ENCODE assay signal across 24 cellular contexts in the genomic region with DNA sequence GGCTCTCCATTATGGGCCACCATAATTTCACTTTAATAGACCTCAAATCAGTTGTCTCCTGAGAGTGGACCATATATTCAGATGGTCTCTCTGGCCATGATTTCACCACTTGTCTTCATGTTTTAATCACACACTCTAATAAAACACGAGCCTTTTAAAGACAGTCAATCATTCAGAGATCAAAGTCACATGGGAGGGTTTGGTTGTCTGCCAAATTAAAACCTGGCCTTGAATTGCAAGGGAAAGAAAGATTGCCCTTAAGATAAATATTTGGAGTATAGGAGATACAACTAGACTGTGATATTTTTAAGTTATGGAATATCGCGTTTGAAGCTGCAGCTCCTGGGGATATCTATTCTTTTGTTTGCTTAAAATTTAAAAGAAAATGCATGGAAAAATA.
"Had no signal": no experiment of that assay in that cellular context is flagged by ENCODE, and none has a peak within 500 bp of the region (broad histone marks: within the 10 kb centered on the region; RNA-seq: fewer than 3 reads in every experiment).

No MANE protein-coding gene starts in this region.

- H3K27ac ChIP-seq: heart left ventricle had no signal

- H3K4me1 ChIP-seq: heart left ventricle had no signal

- ATAC-seq: activated naive CD4-positive, alpha-beta T cell treated with anti-CD3 and anti-CD28 coated beads, Interleukin-2, amount 50 U/mL, for 72 hours; activated T-cell treated with anti-CD3 and anti-CD28 coated beads, Interleukin-2, amount 50 U/mL, for 72 hours; esophagus mucosa; heart left ventricle had no signal

- H3K27me3 ChIP-seq: heart left ventricle had no signal

- H3K9me3 ChIP-seq: heart left ventricle had no signal

- H3K4me3 ChIP-seq: heart left ventricle had no signal

- H3K36me3 ChIP-seq: heart left ventricle had no signal

- DNase-seq: activated CD4-positive, alpha-beta memory T cell treated with anti-CD3 and anti-CD28 coated beads, Interleukin-2, amount 10 ng/mL, durations not matched to agents 7 days and 5 days; activated CD4-positive, alpha-beta T cell treated with anti-CD3 and anti-CD28 coated beads for 1 hour; activated CD4-positive, alpha-beta T cell treated with anti-CD3 and anti-CD28 coated beads for 4 hours; activated CD4-positive, alpha-beta T cell treated with anti-CD3 and anti-CD28 coated beads, Interleukin-2, amount 10 ng/mL, durations not matched to agents 7 days and 5 days; activated CD4-positive, alpha-beta T cell treated with anti-CD3 and anti-CD28 coated beads, Interleukin-2, amount 50 U/mL, for 4 hours; activated CD4-positive, CD25-positive, alpha-beta regulatory T cell; activated CD8-positive, alpha-beta memory T cell treated with anti-CD3 and anti-CD28 coated beads, Interleukin-2, amount 50 U/mL, for 48 hours; activated gamma-delta T cell; activated naive CD4-positive, alpha-beta T cell; activated naive CD4-positive, alpha-beta T cell treated with anti-CD3 and anti-CD28 coated beads, Interleukin-2, amount 10 ng/mL, durations not matched to agents 7 days and 5 days; activated naive CD8-positive, alpha-beta T cell treated with anti-CD3 and anti-CD28 coated beads, Interleukin-2, amount 10 ng/mL, durations not matched to agents 7 days and 5 days; activated T-cell treated with anti-CD3 and anti-CD28 coated beads for 4 hours; activated T-cell treated with anti-CD3 and anti-CD28 coated beads, Interleukin-2, amount 50 U/mL, for 24 hours; activated T-cell treated with anti-CD3 and anti-CD28 coated beads, Interleukin-2, amount 50 U/mL, for 72 hours; amniotic stem cell; anterior cingulate cortex; caudate nucleus; effector CD8-positive, alpha-beta T cell; foreskin fibroblast; glutamatergic neuron; heart left ventricle; T-helper 2 cell had no signal
